Comparison of ENCODE assay signal across 8 cellular contexts in the genomic region with DNA sequence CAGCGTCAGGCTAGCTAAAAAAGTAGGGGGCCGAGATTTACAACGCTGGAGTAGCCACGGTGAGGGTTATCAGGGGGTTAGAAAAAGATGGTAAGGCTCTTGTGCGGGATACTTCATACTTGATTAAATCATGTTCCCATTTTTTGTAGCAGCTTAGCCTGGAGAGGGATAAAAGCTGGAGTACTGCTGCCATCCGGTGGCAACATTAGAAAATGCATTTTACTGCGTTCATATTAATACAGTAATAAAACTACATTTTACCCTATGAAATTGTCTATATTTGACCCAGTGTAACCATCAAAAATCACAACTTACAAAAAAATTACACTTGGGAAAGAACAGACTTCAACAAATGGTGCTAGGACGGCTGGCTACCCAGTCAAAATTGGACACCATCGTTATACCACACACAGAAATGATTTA. TPM values are rescaled to one million over a fixed set of nuclear protein-coding genes. Genes with fewer than 3 reads are reported as not detected.
DNase-seq lines count a peak whose midpoint lies in the region; ATAC-seq, FAIRE-seq and TF ChIP-seq lines count a peak whose summit lies in the region.

No MANE protein-coding gene starts in this region.

- H3K27me3 Mint-ChIP-seq in activated CD4-positive, alpha-beta T cell treated with anti-CD3 and anti-CD28 coated beads, Interleukin-2, amount 10 ng/mL, durations not matched to agents 24 days and 14 days, result no peaks in the 10 kb centered on the region

- H3K4me1 ChIP-seq in pancreas, result no peaks in the 10 kb centered on the region

- intact Hi-C loops in activated CD4-positive, alpha-beta T cell treated with anti-CD3 and anti-CD28 coated beads, Interleukin-2, amount 10 ng/mL, durations not matched to agents 24 days and 14 days (cut with micrococcal nuclease), result loop anchor here (1.0 to 5.0 kb wide), 2 partner anchors 252 to 272 kb away; no protein-coding TSS in a partner anchor
- intact Hi-C loops in pancreas (cut with DNase I), result loop anchor here in 2 of 3 donors (5.0 to 10.0 kb wide), 2 partner anchors 139 to 272 kb away; no protein-coding TSS in a partner anchor

- no peaks in the 10 kb centered on the region for H3K4me1 Mint-ChIP-seq in activated CD4-positive, alpha-beta T cell treated with anti-CD3 and anti-CD28 coated beads, Interleukin-2, amount 10 ng/mL, durations not matched to agents 24 days and 14 days

- no peaks in the 10 kb centered on the region for H3K9me3 Mint-ChIP-seq in activated CD4-positive, alpha-beta T cell treated with anti-CD3 and anti-CD28 coated beads, Interleukin-2, amount 10 ng/mL, durations not matched to agents 24 days and 14 days

- H3K27ac Mint-ChIP-seq in activated CD4-positive, alpha-beta T cell treated with anti-CD3 and anti-CD28 coated beads, Interleukin-2, amount 10 ng/mL, durations not matched to agents 24 days and 14 days, result no peak overlapping the region

- peaks cover 45% of the 10 kb centered on the region for H3K36me3 Mint-ChIP-seq in activated CD4-positive, alpha-beta T cell treated with anti-CD3 and anti-CD28 coated beads, Interleukin-2, amount 10 ng/mL, durations not matched to agents 24 days and 14 days (ENCODE audit: low read depth)

- FAIRE-seq in pancreas (lab: Jason Lieb, UNC), result no peak

- 29 to 41% methylated on average over 9 of the region's 9 CpGs for WGBS in pancreas, 2 donors

- H3K36me3 ChIP-seq in pancreas, result peaks cover 0 to 15% (median 5%) of the 10 kb centered on the region in 3 donors

- peak in 4 of 6 experiments; percentile 2 to 24 (median 14) for DNase-seq in stimulated activated naive CD4-positive, alpha-beta T cell (lab: John Stamatoyannopoulos, UW)
- DNase-seq in stimulated activated naive CD4-positive, alpha-beta T cell treated with Interleukin-2 at 50 U/mL for 16 hours (lab: John Stamatoyannopoulos, UW), result no peak
- DNase-seq in NCI-H2029 (lab: John Stamatoyannopoulos, UW) (peak; percentile 25), fibroblast of the conjunctiva (ENCODE audit: low read depth) (peak; percentile 18), pancreas (peak in 2 of 6 donors; percentile 40 to 58)
- DNase-seq in activated CD4-positive, alpha-beta T cell treated with anti-CD3 and anti-CD28 coated beads, Interleukin-2, amount 10 ng/mL, durations not matched to agents 24 days and 14 days, result peak; percentile 79

- ATAC-seq in pancreas (peak; percentile 64 to 84 (median 77)), HG02973 (IDR thresholded peaks at IDR 0.05; ENCODE audit: unreplicated experiment) (no peak), HG03442 (IDR thresholded peaks at IDR 0.05; ENCODE audit: unreplicated experiment) (no peak)

- H3K27ac ChIP-seq in pancreas, result no peak overlapping the region

- no peaks in the 10 kb centered on the region for H3K9me3 ChIP-seq in pancreas

- no peak overlapping the region for H3K4me3 ChIP-seq in pancreas

- H3K4me3 Mint-ChIP-seq in activated CD4-positive, alpha-beta T cell treated with anti-CD3 and anti-CD28 coated beads, Interleukin-2, amount 10 ng/mL, durations not matched to agents 24 days and 14 days, result no peak overlapping the region

- H3K27me3 ChIP-seq in pancreas, result no peaks in the 10 kb centered on the region

- peak; percentile 21 to 57 (median 50) for TF ChIP-seq CTCF in pancreas (IDR thresholded peaks at IDR 0.05)

RNA-seq across cellular contexts. Expression of a gene that starts 17.3 kb away (rescaled TPM):
- 48.6 and 51.1 TPM in 2 replicates for total RNA-seq in activated CD4-positive, alpha-beta T cell treated with anti-CD3 and anti-CD28 coated beads, Interleukin-2, amount 10 ng/mL, durations not matched to agents 24 days and 14 days
- total RNA-seq in pancreas, result 10 to 100 TPM; 16.0 to 31.4 (median 22.6) TPM
- 10 to 100 TPM; 14.5 to 18.6 TPM for polyA plus RNA-seq in pancreas

RNA-seq across cellular contexts. Expression of a gene that starts 17.4 kb away (rescaled TPM):
- total RNA-seq in activated CD4-positive, alpha-beta T cell treated with anti-CD3 and anti-CD28 coated beads, Interleukin-2, amount 10 ng/mL, durations not matched to agents 24 days and 14 days, result 12.8 and 14.2 TPM in 2 replicates
- total RNA-seq in pancreas, result 1 to 10 TPM; 2.5 to 9.0 (median 3.7) TPM
- polyA plus RNA-seq in pancreas, result 1 to 10 TPM; 2.5 to 4.3 TPM

Comparison
In these comparisons a context has a peak if more than half of its experiments do, and no peak if none do; other contexts are left out.
1. ATAC-seq: peak in pancreas (4 of 4); none in HG02973 (single experiment) and HG03442 (single experiment).